In the genomic region with DNA sequence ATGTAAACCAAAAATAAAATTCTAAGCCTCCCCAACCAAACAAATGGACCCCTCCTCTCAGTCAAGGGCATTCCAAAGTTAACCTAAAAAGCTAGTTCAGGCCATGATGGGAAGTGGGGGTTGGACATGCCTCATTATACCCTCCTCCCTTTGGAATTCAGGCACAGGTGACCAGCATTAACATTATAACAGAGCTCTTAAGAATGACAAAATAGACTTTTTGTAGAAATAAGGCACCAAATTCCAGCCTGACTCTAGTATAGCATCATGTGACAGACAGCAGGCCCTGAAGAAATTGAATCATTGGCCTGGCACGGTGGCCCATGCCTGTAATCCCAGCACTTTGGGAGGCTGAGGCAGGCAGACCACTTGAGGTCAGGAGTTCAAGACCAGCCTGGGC, we compare ENCODE assay signal across 1 cellular context. TPM values are rescaled to one million over a fixed set of nuclear protein-coding genes. Genes with fewer than 3 reads are reported as not detected.
"Had no signal": no experiment of that assay in that cellular context is flagged by ENCODE, and none has a peak within 500 bp of the region (broad histone marks: within the 10 kb centered on the region; RNA-seq: fewer than 3 reads in every experiment).

No MANE protein-coding gene starts in this region.

RNA-seq across cellular contexts. Expression of a gene that starts 48.2 kb away (rescaled TPM):
- total RNA-seq: OCI-LY7 had no signal
